35 cellular contexts compared by ENCODE assay signal in the genomic region with DNA sequence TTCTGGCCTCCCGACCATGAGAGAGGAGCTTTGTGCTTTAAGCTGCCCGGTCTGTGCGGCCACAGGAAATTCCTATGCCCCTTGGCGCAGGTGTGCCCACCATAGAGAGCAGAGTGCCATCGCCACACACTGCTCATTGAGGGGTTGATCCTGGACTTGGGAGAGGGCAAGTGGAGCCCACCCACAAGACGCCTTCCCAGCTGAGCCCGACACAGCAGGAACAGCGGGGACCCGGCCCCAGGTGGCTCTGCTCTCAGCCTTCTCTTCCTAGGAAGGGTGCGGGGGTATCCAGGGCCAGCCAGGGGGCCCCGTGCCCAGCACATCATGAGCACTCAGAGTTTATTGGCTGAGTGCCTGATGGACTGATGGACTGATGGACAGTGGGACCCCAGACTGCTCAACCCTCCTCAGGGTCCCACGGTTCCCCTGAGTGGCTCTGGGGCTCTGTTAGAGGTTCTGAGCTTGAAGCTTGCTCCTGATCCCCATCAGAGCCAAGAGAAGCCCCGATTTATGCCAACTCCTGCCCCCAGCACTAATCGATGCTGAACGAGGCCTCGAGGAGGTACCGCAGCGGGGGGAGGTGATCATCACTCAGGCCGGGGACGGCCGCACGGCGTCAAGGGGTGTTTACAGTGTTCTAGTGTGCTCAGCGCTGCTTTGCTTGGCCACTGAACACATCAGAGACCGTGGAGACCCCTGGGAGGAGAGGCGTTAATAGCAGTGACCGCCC. TPM values are rescaled to one million over a fixed set of nuclear protein-coding genes. Genes with fewer than 3 reads are reported as not detected.
DNase-seq lines count a peak whose midpoint lies in the region; ATAC-seq and TF ChIP-seq lines count a peak whose summit lies in the region.
"Had no signal": no experiment of that assay in that cellular context is flagged by ENCODE, and none has a peak within 500 bp of the region (broad histone marks: within the 10 kb centered on the region; RNA-seq: fewer than 3 reads in every experiment).

No MANE protein-coding gene starts in this region.

- no peak overlapping the region for H3K4me3 Mint-ChIP-seq in WTC11
- no peak overlapping the region for H3K4me3 Mint-ChIP-seq in stimulated activated naive B cell treated with anti-CD40 and anti-IgM and Interleukin-4, amounts not matched to agents 10 μg/mL and 1 μg/mL and 100 μg/mL, for 72 hours
- H3K4me3 Mint-ChIP-seq: activated CD8-positive, alpha-beta T cell treated with anti-CD3 and anti-CD28 coated beads, Interleukin-2, amount 10 ng/mL, durations not matched to agents 7 days and 5 days; activated naive CD8-positive, alpha-beta T cell treated with anti-CD3 and anti-CD28 coated beads for 36 hours; CD8-positive, alpha-beta memory T cell; H9 had no signal

- POLR2A ChIA-PET in WTC11 (lab: Charles Lee) = no interaction called here

- intact Hi-C loops in left lung (cut with DNase I) = no loop called here

- no peaks in the 10 kb centered on the region for H3K9me3 Mint-ChIP-seq in WTC11
- H3K9me3 Mint-ChIP-seq in stimulated activated naive B cell treated with anti-CD40 and anti-IgM and Interleukin-4, amounts not matched to agents 10 μg/mL and 1 μg/mL and 100 μg/mL, for 72 hours = no peaks in the 10 kb centered on the region
- H3K9me3 Mint-ChIP-seq: activated naive CD8-positive, alpha-beta T cell treated with anti-CD3 and anti-CD28 coated beads for 36 hours; CD8-positive, alpha-beta memory T cell; H9; naive thymus-derived CD8-positive, alpha-beta T cell had no signal

- H3K4me1 ChIP-seq in left lung = peaks cover 0 to 7% of the 10 kb centered on the region in 2 donors

- TF ChIP-seq CTCF in GM13976 (IDR thresholded peaks at IDR 0.05; ENCODE audit: borderline replicate concordance, control extremely low read depth, extremely low read depth, insufficient read depth, missing control alignments) = no peak
- TF ChIP-seq CTCF in WTC11 (IDR thresholded peaks at IDR 0.05) = no peak
- no peak for TF ChIP-seq CTCF in left lung (IDR thresholded peaks at IDR 0.05)

- ATAC-seq in WTC11 (no peak), left lung (no peak)
- ATAC-seq in stimulated activated naive B cell treated with anti-CD40 and anti-IgM and Interleukin-4, amounts not matched to agents 10 μg/mL and 1 μg/mL and 100 μg/mL, for 72 hours (replicated peaks) = no peak
- ATAC-seq: activated CD8-positive, alpha-beta T cell treated with anti-CD3 and anti-CD28 coated beads, Interleukin-2, amount 10 ng/mL, durations not matched to agents 7 days and 5 days; GM12878; lower lobe of right lung; naive thymus-derived CD8-positive, alpha-beta T cell; stimulated activated naive CD8-positive, alpha-beta T cell treated with anti-CD3 and anti-CD28 coated beads, Interleukin-15, Interleukin-2, amounts not matched to agents 100 U/mL and 50 U/mL, for 24 hours had no signal

- H3K27me3 Mint-ChIP-seq in WTC11 (ENCODE audit: low read depth) = no peaks in the 10 kb centered on the region
- H3K27me3 Mint-ChIP-seq in stimulated activated naive B cell treated with anti-CD40 and anti-IgM and Interleukin-4, amounts not matched to agents 10 μg/mL and 1 μg/mL and 100 μg/mL, for 72 hours = peaks cover 39 to 62% of the 10 kb centered on the region in 2 donors

- H3K4me1 Mint-ChIP-seq in WTC11 = peaks cover 3% of the 10 kb centered on the region; the same call in 1 of the 2 replicates
- H3K4me1 Mint-ChIP-seq in stimulated activated naive B cell treated with anti-CD40 and anti-IgM and Interleukin-4, amounts not matched to agents 10 μg/mL and 1 μg/mL and 100 μg/mL, for 72 hours = peaks cover 2 to 4% of the 10 kb centered on the region in 2 donors
- H3K4me1 Mint-ChIP-seq: activated naive CD8-positive, alpha-beta T cell treated with anti-CD3 and anti-CD28 coated beads for 36 hours had no signal

- no peak overlapping the region for H3K27ac ChIP-seq in left lung
- H3K27ac ChIP-seq: ascending aorta, coronary artery, lower lobe of right lung, PC-9, skin epidermis, thoracic aorta, vagina had no signal

- CTCF ChIA-PET in WTC11 (lab: Charles Lee) = no interaction called here

- H3K9me3 ChIP-seq in left lung = no peaks in the 10 kb centered on the region
- H3K9me3 ChIP-seq: ascending aorta, lower lobe of right lung, thoracic aorta, vagina had no signal

- H3K4me3 ChIP-seq in left lung = no peak overlapping the region
- H3K4me3 ChIP-seq: ascending aorta, coronary artery, GM12878, lower lobe of right lung, PC-9, skin epidermis, thoracic aorta, vagina had no signal

- H3K27ac Mint-ChIP-seq in WTC11 = no peak overlapping the region
- peak overlapping the region; percentile 56 for H3K27ac Mint-ChIP-seq in stimulated activated naive B cell treated with anti-CD40 and anti-IgM and Interleukin-4, amounts not matched to agents 10 μg/mL and 1 μg/mL and 100 μg/mL, for 72 hours
- H3K27ac Mint-ChIP-seq: activated CD8-positive, alpha-beta T cell treated with anti-CD3 and anti-CD28 coated beads, Interleukin-2, amount 10 ng/mL, durations not matched to agents 7 days and 5 days; activated naive CD8-positive, alpha-beta T cell treated with anti-CD3 and anti-CD28 coated beads for 36 hours; H9; naive thymus-derived CD8-positive, alpha-beta T cell had no signal

- H3K36me3 Mint-ChIP-seq in WTC11 = no peaks in the 10 kb centered on the region
- no peaks in the 10 kb centered on the region for H3K36me3 Mint-ChIP-seq in stimulated activated naive B cell treated with anti-CD40 and anti-IgM and Interleukin-4, amounts not matched to agents 10 μg/mL and 1 μg/mL and 100 μg/mL, for 72 hours
- H3K36me3 Mint-ChIP-seq: activated naive CD8-positive, alpha-beta T cell treated with anti-CD3 and anti-CD28 coated beads for 36 hours; CD8-positive, alpha-beta memory T cell; naive thymus-derived CD8-positive, alpha-beta T cell had no signal

- H3K36me3 ChIP-seq in left lung = no peaks in the 10 kb centered on the region
- H3K36me3 ChIP-seq: ascending aorta, lower lobe of right lung, thoracic aorta, vagina had no signal

- in situ Hi-C loops in GM13976 (cut with MboI; ENCODE audit: low sequenced_read_pairs, unreplicated experiment) = no loop called here

- DNase-seq in GM13976 (ENCODE audit: low spot score) (peak; percentile 25), WTC11 (ENCODE audit: low spot score) (peak; percentile 10), left lung (peak; percentile 22 to 61), NCI-H1105 treated with DMSO at 0.1 percent for 48 hours (lab: John Stamatoyannopoulos, UW) (no peak), GM03348 (ENCODE audit: low spot score) (no peak)
- no peak for DNase-seq in stimulated activated naive B cell treated with anti-CD40 and anti-IgM and Interleukin-4, amounts not matched to agents 10 μg/mL and 1 μg/mL and 100 μg/mL, for 72 hours
- DNase-seq in stimulated activated CD4-positive, alpha-beta T cell treated with anti-CD3 and anti-CD28 coated beads, Interleukin-4, amount 100 ng/mL, for 24 hours = no peak
- DNase-seq: activated CD8-positive, alpha-beta T cell treated with anti-CD3 and anti-CD28 coated beads, Interleukin-2, amount 10 ng/mL, durations not matched to agents 7 days and 5 days; activated gamma-delta T cell; activated naive CD8-positive, alpha-beta T cell treated with anti-CD3 and anti-CD28 coated beads for 36 hours; CD8-positive, alpha-beta memory T cell; DMS 273 treated with DMSO at 0.1 percent for 48 hours; effector memory CD4-positive, alpha-beta T cell; EL; erythroblast; H9; Karpas-422; lower lobe of right lung; NCI-H1436; NCI-H2081 treated with DMSO at 0.1 percent for 48 hours; NCI-H2227 treated with DMSO at 0.1 percent for 48 hours; NCI-H526 treated with DMSO at 0.1 percent for 48 hours; PC-9; SHP77; stimulated activated naive CD8-positive, alpha-beta T cell treated with anti-CD3 and anti-CD28 coated beads, Interleukin-15, Interleukin-2, amounts not matched to agents 100 U/mL and 50 U/mL, for 24 hours had no signal

- peaks cover 0 to 60% of the 10 kb centered on the region in 2 donors for H3K27me3 ChIP-seq in left lung
- H3K27me3 ChIP-seq: ascending aorta, vagina had no signal

TF ChIP-seq in WTC11, 78 proteins besides CTCF, POLR2A, EP300 and RAD21:
- TF ChIP-seq CREM (CRISPR knock-in tag; IDR thresholded peaks at IDR 0.05) (no peak), ATF1 (CRISPR knock-in tag; IDR thresholded peaks at IDR 0.05) (no peak), MYBL2 (CRISPR knock-in tag; IDR thresholded peaks at IDR 0.05) (no peak), KAT7 (CRISPR knock-in tag; IDR thresholded peaks at IDR 0.05; ENCODE audit: borderline replicate concordance) (no peak), GABPB1 (CRISPR knock-in tag; IDR thresholded peaks at IDR 0.05) (no peak), JUN (CRISPR knock-in tag; IDR thresholded peaks at IDR 0.05) (no peak), ZNF416 (CRISPR knock-in tag; IDR thresholded peaks at IDR 0.05) (no peak), NR2C2 (CRISPR knock-in tag; IDR thresholded peaks at IDR 0.05) (no peak)
- TF ChIP-seq, protein P1, sequence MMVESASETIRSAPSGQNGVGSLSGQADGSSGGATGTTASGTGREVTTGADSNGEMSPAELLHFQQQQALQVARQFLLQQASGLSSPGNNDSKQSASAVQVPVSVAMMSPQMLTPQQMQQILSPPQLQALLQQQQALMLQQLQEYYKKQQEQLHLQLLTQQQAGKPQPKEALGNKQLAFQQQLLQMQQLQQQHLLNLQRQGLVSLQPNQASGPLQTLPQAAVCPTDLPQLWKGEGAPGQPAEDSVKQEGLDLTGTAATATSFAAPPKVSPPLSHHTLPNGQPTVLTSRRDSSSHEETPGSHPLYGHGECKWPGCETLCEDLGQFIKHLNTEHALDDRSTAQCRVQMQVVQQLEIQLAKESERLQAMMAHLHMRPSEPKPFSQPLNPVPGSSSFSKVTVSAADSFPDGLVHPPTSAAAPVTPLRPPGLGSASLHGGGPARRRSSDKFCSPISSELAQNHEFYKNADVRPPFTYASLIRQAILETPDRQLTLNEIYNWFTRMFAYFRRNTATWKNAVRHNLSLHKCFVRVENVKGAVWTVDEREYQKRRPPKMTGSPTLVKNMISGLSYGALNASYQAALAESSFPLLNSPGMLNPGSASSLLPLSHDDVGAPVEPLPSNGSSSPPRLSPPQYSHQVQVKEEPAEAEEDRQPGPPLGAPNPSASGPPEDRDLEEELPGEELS (CRISPR knock-in tag; IDR thresholded peaks at IDR 0.05) = no peak
TF ChIP-seq in WTC11: peak in this region for 0.

RNA-seq across cellular contexts. Expression of gene MRGPRD, which starts 13.5 kb away (rescaled TPM):
- total RNA-seq in WTC11 (2021) = not detected in 3 replicates
- total RNA-seq in left lung = not detected
- total RNA-seq: activated CD8-positive, alpha-beta T cell treated with anti-CD3 and anti-CD28 coated beads, Interleukin-2, amount 10 ng/mL, durations not matched to agents 7 days and 5 days; activated naive CD8-positive, alpha-beta T cell treated with anti-CD3 and anti-CD28 coated beads for 36 hours; ascending aorta; CD8-positive, alpha-beta memory T cell; GM12878; H9; lower lobe of right lung; mononuclear cell; naive thymus-derived CD8-positive, alpha-beta T cell; omental fat pad; PC-9; T-helper 2 cell treated with Interferon-gamma antibody and Interleukin-4, amounts not matched to agents 100 ng/mL and 5 ng/mL, for 36 hours; vagina had no signal

RNA-seq across cellular contexts. Expression of gene MRGPRF, which starts 18.7 kb away (rescaled TPM):
- total RNA-seq in WTC11 (2021) (3.8 to 6.5 TPM (median 5.5 TPM) in 3 replicates), left lung (10 to 100 TPM; 12.6 to 22.6 TPM)
- total RNA-seq: activated CD8-positive, alpha-beta T cell treated with anti-CD3 and anti-CD28 coated beads, Interleukin-2, amount 10 ng/mL, durations not matched to agents 7 days and 5 days; activated naive CD8-positive, alpha-beta T cell treated with anti-CD3 and anti-CD28 coated beads for 36 hours; CD8-positive, alpha-beta memory T cell; GM12878; naive thymus-derived CD8-positive, alpha-beta T cell; T-helper 2 cell treated with Interferon-gamma antibody and Interleukin-4, amounts not matched to agents 100 ng/mL and 5 ng/mL, for 36 hours had no signal

RNA-seq across cellular contexts. Expression of gene TPCN2, which starts 54.4 kb away (rescaled TPM):
- total RNA-seq in WTC11 (2021) (20.2 to 24.6 TPM (median 22.0 TPM) in 3 replicates), left lung (10 to 100 TPM; 14.7 to 22.0 TPM)

Comparison
In these comparisons a context has a peak if more than half of its experiments do, and no peak if none do; other contexts are left out.
1. DNase-seq: peak in GM13976 (single experiment), WTC11 (single experiment) and left lung (2 of 2); none in stimulated activated naive B cell treated with anti-CD40 and anti-IgM and Interleukin-4, amounts not matched to agents 10 μg/mL and 1 μg/mL and 100 μg/mL, for 72 hours (single experiment), NCI-H1105 treated with DMSO at 0.1 percent for 48 hours (single experiment), GM03348 (single experiment) and stimulated activated CD4-positive, alpha-beta T cell treated with anti-CD3 and anti-CD28 coated beads, Interleukin-4, amount 100 ng/mL, for 24 hours (single experiment).